Comparison of ENCODE assay signal across 8 cellular contexts in genomic region chr15:41661078-41661528, GRCh38. TPM values are rescaled to one million over a fixed set of nuclear protein-coding genes. Genes with fewer than 3 reads are reported as not detected.
DNase-seq lines count a peak whose midpoint lies in the region; ATAC-seq and TF ChIP-seq lines count a peak whose summit lies in the region.

No MANE protein-coding gene starts in this region.

- DNase-seq in activated T-cell treated with anti-CD3 and anti-CD28 coated beads, Interleukin-2, amount 50 U/mL, for 24 hours = no peak
- DNase-seq in activated T-cell treated with anti-CD3 and anti-CD28 coated beads for 4 hours (no peak), Peyer's patch (no peak), esophagus muscularis mucosa (ENCODE audit: extremely low spot score) (no peak), gastrocnemius medialis (no peak), H4 (ENCODE audit: low spot score) (no peak), dedifferentiated amniotic fluid mesenchymal stem cell (ENCODE audit: extremely low spot score) (no peak), OCI-M1 (lab: John Stamatoyannopoulos, UW) (no peak)

- H3K27me3 ChIP-seq in Peyer's patch (no peaks in the 10 kb centered on the region), esophagus muscularis mucosa (no peaks in the 10 kb centered on the region), gastrocnemius medialis (no peaks in the 10 kb centered on the region)

- peaks cover 16% of the 10 kb centered on the region for H3K36me3 Mint-ChIP-seq in activated T-cell treated with anti-CD3 and anti-CD28 coated beads, Interleukin-2, amount 50 U/mL, for 24 hours (ENCODE audit: low read depth)

- H3K4me3 ChIP-seq in Peyer's patch = peak overlapping the region; percentile 35 to 64 (median 56)
- H3K4me3 ChIP-seq in esophagus muscularis mucosa = peak overlapping the region; percentile 60 to 71 (median 64)
- H3K4me3 ChIP-seq in gastrocnemius medialis = peak overlapping the region; percentile 52 to 88 (median 70)

- no peak for TF ChIP-seq CTCF in Peyer's patch (IDR thresholded peaks at IDR 0.05)
- TF ChIP-seq CTCF in esophagus muscularis mucosa (IDR thresholded peaks at IDR 0.05) = no peak
- no peak for TF ChIP-seq CTCF in gastrocnemius medialis (IDR thresholded peaks at IDR 0.05 in 4 of 5, conservative IDR thresholded peaks at IDR 0.05 in 1 of 5)

- H3K27ac ChIP-seq in Peyer's patch (peak overlapping the region; percentile 72 to 96 (median 91)), esophagus muscularis mucosa (replicated peaks in 1 of 4) (peak overlapping the region; percentile 75 to 86 (median 81)), gastrocnemius medialis (peak overlapping the region; percentile 70 to 83 (median 80))

- H3K9me3 ChIP-seq in Peyer's patch (no peaks in the 10 kb centered on the region), esophagus muscularis mucosa (no peaks in the 10 kb centered on the region), gastrocnemius medialis (no peaks in the 10 kb centered on the region)

- peaks cover 14% of the 10 kb centered on the region for H3K27me3 Mint-ChIP-seq in activated T-cell treated with anti-CD3 and anti-CD28 coated beads, Interleukin-2, amount 50 U/mL, for 24 hours

- no peak for ATAC-seq in gastrocnemius medialis

- intact Hi-C loops in esophagus muscularis mucosa (cut with DNase I) = loop anchor here (2.0 to 5.0 kb wide), 2 partner anchors 38 to 54 kb away; no protein-coding TSS in a partner anchor
- intact Hi-C loops in gastrocnemius medialis (cut with DNase I; ENCODE audit: low total_unique reads) = loop anchor here (5.0 kb wide), 3 partner anchors 104 to 119 kb away; partner anchors contain the start of genes MAPKBP1, RPAP1 and TYRO3

- TF ChIP-seq EP300 in esophagus muscularis mucosa (IDR thresholded peaks at IDR 0.05) = no peak

- H3K4me1 Mint-ChIP-seq in activated T-cell treated with anti-CD3 and anti-CD28 coated beads, Interleukin-2, amount 50 U/mL, for 24 hours (ENCODE audit: low read depth) = peaks cover 53% of the 10 kb centered on the region

- in situ Hi-C loops in gastrocnemius medialis (cut with MboI; ENCODE audit: low sequenced_read_pairs in 4 of 4) = no loop called here

- no peaks in the 10 kb centered on the region for H3K36me3 ChIP-seq in Peyer's patch
- no peaks in the 10 kb centered on the region for H3K36me3 ChIP-seq in esophagus muscularis mucosa
- no peaks in the 10 kb centered on the region for H3K36me3 ChIP-seq in gastrocnemius medialis

- peak overlapping the region; percentile 96 for H3K27ac Mint-ChIP-seq in activated T-cell treated with anti-CD3 and anti-CD28 coated beads, Interleukin-2, amount 50 U/mL, for 24 hours

- TF ChIP-seq POLR2A in Peyer's patch (IDR thresholded peaks at IDR 0.05) (no peak), esophagus muscularis mucosa (IDR thresholded peaks at IDR 0.05; ENCODE audit: low read depth) (no peak), gastrocnemius medialis (IDR thresholded peaks at IDR 0.05) (no peak)

- H3K9me3 Mint-ChIP-seq in activated T-cell treated with anti-CD3 and anti-CD28 coated beads, Interleukin-2, amount 50 U/mL, for 24 hours = peaks cover 11% of the 10 kb centered on the region

- H3K4me1 ChIP-seq in Peyer's patch (peaks cover 0 to 18% (median 1%) of the 10 kb centered on the region in 4 donors), esophagus muscularis mucosa (peaks cover 16 to 53% (median 41%) of the 10 kb centered on the region in 4 donors), gastrocnemius medialis (peaks cover 38 to 40% of the 10 kb centered on the region in 2 donors)

- WGBS in esophagus muscularis mucosa = 2% methylated on average over 9 of the region's 9 CpGs

- H3K4me3 Mint-ChIP-seq in activated T-cell treated with anti-CD3 and anti-CD28 coated beads, Interleukin-2, amount 50 U/mL, for 24 hours = peak overlapping the region; percentile 85

RNA-seq across cellular contexts. Expression of gene MGA, which starts 0.9 kb away (rescaled TPM):
- total RNA-seq in Peyer's patch (100 to 1,000 TPM in 1 of 4 donors, 10 to 100 TPM in 3; 39.7 to 143 (median 69.8) TPM), esophagus muscularis mucosa (10 to 100 TPM; 25.3 to 39.4 (median 31.5) TPM), gastrocnemius medialis (10 to 100 TPM; 17.0 to 27.8 (median 23.6) TPM)
- total RNA-seq in H4 (2014; rRNA removed; shearing (Covaris generic)) = 14.1 and 19.4 TPM in 2 replicates
